1 cellular context compared by ENCODE assay signal in genomic region chr1:192453360-192454045, GRCh38.
A peak's percentile ranks its signal among the peaks of the same experiment; 100 is the strongest.
TF ChIP-seq lines count a peak whose summit lies in the region.

No MANE protein-coding gene starts in this region.

TF ChIP-seq in SK-N-SH treated with all-trans-retinoic acid at 6 μM for 48 hours, 23 proteins besides CTCF, POLR2A, EP300 and RAD21 (continued from another document):
- TF ChIP-seq POU6F1 (CRISPR knock-in tag; IDR thresholded peaks at IDR 0.05; ENCODE audit: borderline replicate concordance, low read depth) (peak; percentile 48; the same call in 1 of the 2 replicates), SNAI2 (CRISPR knock-in tag; IDR thresholded peaks at IDR 0.05) (no peak), BACH2 (CRISPR knock-in tag; IDR thresholded peaks at IDR 0.05; ENCODE audit: borderline replicate concordance) (no peak)
